In genomic region chrX:10040961-10041360, GRCh38 we compare ENCODE assay signal across 1 cellular context.
TF ChIP-seq lines count a peak whose summit lies in the region.

No MANE protein-coding gene starts in this region.

TF ChIP-seq in HepG2, 621 proteins besides CTCF, POLR2A, EP300 and RAD21 (continued from another document):
- TF ChIP-seq ZNF362 (CRISPR knock-in tag; IDR thresholded peaks at IDR 0.05; ENCODE audit: borderline replicate concordance), result no peak
- no peak for TF ChIP-seq STAT5B (CRISPR knock-in tag; IDR thresholded peaks at IDR 0.05)
